In genomic region chr6:118589186-118589585, GRCh38 we compare ENCODE assay signal across 15 cellular contexts. TPM values are rescaled to one million over a fixed set of nuclear protein-coding genes. Genes with fewer than 3 reads are reported as not detected.
DNase-seq lines count a peak whose midpoint lies in the region; ATAC-seq and TF ChIP-seq lines count a peak whose summit lies in the region.
"Had no signal": no experiment of that assay in that cellular context is flagged by ENCODE, and none has a peak within 500 bp of the region (broad histone marks: within the 10 kb centered on the region; RNA-seq: fewer than 3 reads in every experiment).

No MANE protein-coding gene starts in this region.

- no peaks in the 10 kb centered on the region for H3K27me3 Mint-ChIP-seq in activated T-cell treated with anti-CD3 and anti-CD28 coated beads, Interleukin-2, amount 50 U/mL, for 24 hours
- no peaks in the 10 kb centered on the region for H3K27me3 Mint-ChIP-seq in activated T-cell treated with anti-CD3 and anti-CD28 coated beads, Interleukin-2, amount 50 U/mL, for 4 hours (ENCODE audit: low read depth)
- H3K27me3 Mint-ChIP-seq in T-helper 17 cell = no peaks in the 10 kb centered on the region
- H3K27me3 Mint-ChIP-seq in neural crest cell (ENCODE audit: low read depth) = no peaks in the 10 kb centered on the region

- H3K9me3 Mint-ChIP-seq in activated T-cell treated with anti-CD3 and anti-CD28 coated beads, Interleukin-2, amount 50 U/mL, for 24 hours = no peaks in the 10 kb centered on the region
- no peaks in the 10 kb centered on the region for H3K9me3 Mint-ChIP-seq in activated T-cell treated with anti-CD3 and anti-CD28 coated beads, Interleukin-2, amount 50 U/mL, for 4 hours
- H3K9me3 Mint-ChIP-seq in neural crest cell = peaks cover 5% of the 10 kb centered on the region

- H3K27ac Mint-ChIP-seq in activated T-cell treated with anti-CD3 and anti-CD28 coated beads, Interleukin-2, amount 50 U/mL, for 24 hours = peak overlapping the region; percentile 35
- H3K27ac Mint-ChIP-seq in T-helper 17 cell (peak overlapping the region; percentile 84), neural crest cell (ENCODE audit: unreplicated experiment) (peak overlapping the region; percentile 45)

- ATAC-seq in activated T-cell treated with anti-CD3 and anti-CD28 coated beads, Interleukin-2, amount 50 U/mL, for 4 hours = no peak
- ATAC-seq in T-helper 17 cell = no peak
- ATAC-seq: K562 had no signal

- no peak for DNase-seq in activated T-cell treated with anti-CD3 and anti-CD28 coated beads, Interleukin-2, amount 50 U/mL, for 24 hours
- DNase-seq in activated T-cell treated with anti-CD3 and anti-CD28 coated beads, Interleukin-2, amount 50 U/mL, for 4 hours = no peak
- DNase-seq in T-helper 17 cell = no peak
- peak; percentile 21 for DNase-seq in fibroblast of gingiva (ENCODE audit: low read depth)
- DNase-seq in neural crest cell (ENCODE audit: low read depth, low spot score) = no peak
- DNase-seq in RKO (ENCODE audit: low spot score) = no peak
- DNase-seq in NCI-H82 treated with DMSO at 0.1 percent for 48 hours (lab: John Stamatoyannopoulos, UW; ENCODE audit: unreplicated experiment) = no peak
- no peak for DNase-seq in COLO668 (lab: John Stamatoyannopoulos, UW; ENCODE audit: unreplicated experiment)
- DNase-seq: DMS79 treated with DMSO at 0.1 percent for 48 hours, GDM1, NCI-H1694, PC-9 had no signal

- no peak for TF ChIP-seq CTCF in neural crest cell (conservative IDR thresholded peaks at IDR 0.05)

- no peaks in the 10 kb centered on the region for H3K9me3 ChIP-seq in T-helper 17 cell (ENCODE audit: control insufficient read depth, low read length, poor library complexity, severe bottlenecking)

- H3K4me1 Mint-ChIP-seq in activated T-cell treated with anti-CD3 and anti-CD28 coated beads, Interleukin-2, amount 50 U/mL, for 24 hours (ENCODE audit: low read depth) = peaks cover 58% of the 10 kb centered on the region
- H3K4me1 Mint-ChIP-seq in activated T-cell treated with anti-CD3 and anti-CD28 coated beads, Interleukin-2, amount 50 U/mL, for 4 hours (ENCODE audit: low read depth) = peaks cover 25% of the 10 kb centered on the region
- peaks cover 42% of the 10 kb centered on the region for H3K4me1 Mint-ChIP-seq in T-helper 17 cell
- H3K4me1 Mint-ChIP-seq in neural crest cell = peaks cover 17% of the 10 kb centered on the region
- H3K4me1 Mint-ChIP-seq: CD14-positive monocyte had no signal

- peaks cover 68% of the 10 kb centered on the region for H3K36me3 Mint-ChIP-seq in activated T-cell treated with anti-CD3 and anti-CD28 coated beads, Interleukin-2, amount 50 U/mL, for 24 hours (ENCODE audit: low read depth)
- H3K36me3 Mint-ChIP-seq in activated T-cell treated with anti-CD3 and anti-CD28 coated beads, Interleukin-2, amount 50 U/mL, for 4 hours (ENCODE audit: insufficient read depth) = peaks cover 29% of the 10 kb centered on the region
- H3K36me3 Mint-ChIP-seq in T-helper 17 cell (ENCODE audit: low read depth) = peaks cover 7% of the 10 kb centered on the region
- peaks cover 8% of the 10 kb centered on the region for H3K36me3 Mint-ChIP-seq in neural crest cell (ENCODE audit: low read depth)

- H3K4me3 Mint-ChIP-seq in activated T-cell treated with anti-CD3 and anti-CD28 coated beads, Interleukin-2, amount 50 U/mL, for 24 hours = no peak overlapping the region
- H3K4me3 Mint-ChIP-seq in activated T-cell treated with anti-CD3 and anti-CD28 coated beads, Interleukin-2, amount 50 U/mL, for 4 hours = no peak overlapping the region
- H3K4me3 Mint-ChIP-seq in T-helper 17 cell = no peak overlapping the region
- no peak overlapping the region for H3K4me3 Mint-ChIP-seq in neural crest cell
- H3K4me3 Mint-ChIP-seq: CD14-positive monocyte had no signal

RNA-seq across cellular contexts. Expression of gene PLN, which starts 41.1 kb away (rescaled TPM):
- total RNA-seq in activated T-cell treated with anti-CD3 and anti-CD28 coated beads, Interleukin-2, amount 50 U/mL, for 4 hours = under 1 TPM in 1 of 3 donors, not detected in 2; 0.16 TPM
- not detected for total RNA-seq in T-helper 17 cell
- total RNA-seq in neural crest cell = not detected in 2 replicates
- total RNA-seq: H1, K562, PC-9 had no signal
